ENCODE assay signal across 13 cellular contexts in genomic region chr3:146470424-146470990, GRCh38. TPM values are rescaled to one million over a fixed set of nuclear protein-coding genes. Genes with fewer than 3 reads are reported as not detected.
DNase-seq lines count a peak whose midpoint lies in the region; ATAC-seq and TF ChIP-seq lines count a peak whose summit lies in the region.
"Had no signal": no experiment of that assay in that cellular context is flagged by ENCODE, and none has a peak within 500 bp of the region (broad histone marks: within the 10 kb centered on the region; RNA-seq: fewer than 3 reads in every experiment).

No MANE protein-coding gene starts in this region.

- no peaks in the 10 kb centered on the region for H3K9me3 ChIP-seq in body of pancreas
- no peaks in the 10 kb centered on the region for H3K9me3 ChIP-seq in psoas muscle
- H3K9me3 ChIP-seq: ascending aorta, mucosa of descending colon had no signal

- intact Hi-C loops in body of pancreas (cut with DNase I) (no loop called here), psoas muscle (cut with DNase I) (no loop called here)

- H3K4me3 Mint-ChIP-seq in activated naive CD4-positive, alpha-beta T cell treated with anti-CD3 and anti-CD28 coated beads, Interleukin-2, amount 10 ng/mL, durations not matched to agents 7 days and 5 days: peak overlapping the region; percentile 43
- peak overlapping the region; percentile 77 to 87 for H3K4me3 Mint-ChIP-seq in stimulated activated naive CD8-positive, alpha-beta T cell treated with anti-CD3 and anti-CD28 coated beads, Interleukin-15, amount 100 ng/mL, for 72 hours

- H3K27ac ChIP-seq in body of pancreas (peak overlapping the region; percentile 95 to 98 (median 96)), psoas muscle (no peak overlapping the region)

- H3K36me3 ChIP-seq in body of pancreas (replicated peaks in 1 of 2; ENCODE audit: insufficient read depth in 1 of 2, low read depth in 2 of 2) (no peaks in the 10 kb centered on the region), psoas muscle (ENCODE audit: insufficient read depth in 1 of 2, low read depth in 1 of 2) (no peaks in the 10 kb centered on the region)
- H3K36me3 ChIP-seq: ascending aorta had no signal

- H3K27ac Mint-ChIP-seq in activated naive CD4-positive, alpha-beta T cell treated with anti-CD3 and anti-CD28 coated beads, Interleukin-2, amount 10 ng/mL, durations not matched to agents 7 days and 5 days: peak overlapping the region; percentile 67
- no peak overlapping the region for H3K27ac Mint-ChIP-seq in stimulated activated naive CD8-positive, alpha-beta T cell treated with anti-CD3 and anti-CD28 coated beads, Interleukin-15, amount 100 ng/mL, for 72 hours

- WGBS in body of pancreas, 2 donors: 86 to 88% methylated on average over 9 of the region's 9 CpGs
- 83 to 87% (median 84%) methylated on average over 9 of the region's 9 CpGs for WGBS in psoas muscle, 3 donors

- no peak for DNase-seq in activated naive CD4-positive, alpha-beta T cell treated with anti-CD3 and anti-CD28 coated beads, Interleukin-2, amount 10 ng/mL, durations not matched to agents 7 days and 5 days
- DNase-seq in activated naive CD4-positive, alpha-beta T cell (lab: John Stamatoyannopoulos, UW): no peak
- DNase-seq in NCI-H2029 (lab: John Stamatoyannopoulos, UW): peak; percentile 78
- DNase-seq in body of pancreas: no peak
- no peak for DNase-seq in stimulated activated naive CD8-positive, alpha-beta T cell treated with anti-CD3 and anti-CD28 coated beads, Interleukin-15, amount 100 ng/mL, for 72 hours
- no peak for DNase-seq in psoas muscle
- DNase-seq in NK-92 treated with Interleukin-12 subunit alpha and Interleukin-12 subunit beta, amount 100 ng/mL, for 24 hours (lab: John Stamatoyannopoulos, UW): no peak
- DNase-seq in SIG-M5 treated with dmso at 0.1 percent for 504 hours (lab: John Stamatoyannopoulos, UW; ENCODE audit: unreplicated experiment): no peak
- DNase-seq: C1 segment of cervical spinal cord; NCI-H187 treated with DMSO at 0.1 percent for 48 hours; stimulated activated naive CD4-positive, alpha-beta T cell treated with Interleukin-2 at 50 U/mL for 16 hours had no signal

- H3K27me3 ChIP-seq in body of pancreas (no peaks in the 10 kb centered on the region), psoas muscle (ENCODE audit: insufficient read depth in 3 of 3, low read length in 2 of 3) (no peaks in the 10 kb centered on the region)
- H3K27me3 ChIP-seq: ascending aorta had no signal

- H3K4me3 ChIP-seq in body of pancreas (no peak overlapping the region), psoas muscle (no peak overlapping the region)
- H3K4me3 ChIP-seq: mucosa of descending colon had no signal

- CTCF ChIA-PET in activated naive CD4-positive, alpha-beta T cell treated with anti-CD3 and anti-CD28 coated beads, Interleukin-2, amount 10 ng/mL, durations not matched to agents 7 days and 5 days (lab: Charles Lee): no interaction called here

- no peak for ATAC-seq in body of pancreas
- ATAC-seq in stimulated activated naive CD8-positive, alpha-beta T cell treated with anti-CD3 and anti-CD28 coated beads, Interleukin-15, amount 100 ng/mL, for 72 hours: no peak
- no peak for ATAC-seq in psoas muscle

- H3K4me1 Mint-ChIP-seq in activated naive CD4-positive, alpha-beta T cell treated with anti-CD3 and anti-CD28 coated beads, Interleukin-2, amount 10 ng/mL, durations not matched to agents 7 days and 5 days: peaks cover 14% of the 10 kb centered on the region
- H3K4me1 Mint-ChIP-seq in stimulated activated naive CD8-positive, alpha-beta T cell treated with anti-CD3 and anti-CD28 coated beads, Interleukin-15, amount 100 ng/mL, for 72 hours: peaks cover 19% of the 10 kb centered on the region

- TF ChIP-seq CTCF in body of pancreas (IDR thresholded peaks at IDR 0.05) (no peak), psoas muscle (IDR thresholded peaks at IDR 0.05) (no peak)

- no peak for TF ChIP-seq POLR2A in body of pancreas (IDR thresholded peaks at IDR 0.05)

- H3K27me3 Mint-ChIP-seq in activated naive CD4-positive, alpha-beta T cell treated with anti-CD3 and anti-CD28 coated beads, Interleukin-2, amount 10 ng/mL, durations not matched to agents 7 days and 5 days: peaks cover 5% of the 10 kb centered on the region
- peaks cover 15% of the 10 kb centered on the region for H3K27me3 Mint-ChIP-seq in stimulated activated naive CD8-positive, alpha-beta T cell treated with anti-CD3 and anti-CD28 coated beads, Interleukin-15, amount 100 ng/mL, for 72 hours

- no peaks in the 10 kb centered on the region for H3K36me3 Mint-ChIP-seq in activated naive CD4-positive, alpha-beta T cell treated with anti-CD3 and anti-CD28 coated beads, Interleukin-2, amount 10 ng/mL, durations not matched to agents 7 days and 5 days

- H3K4me1 ChIP-seq in body of pancreas (peaks cover 23% of the 10 kb centered on the region), psoas muscle (no peaks in the 10 kb centered on the region)
- H3K4me1 ChIP-seq: ascending aorta had no signal

- H3K9me3 Mint-ChIP-seq in activated naive CD4-positive, alpha-beta T cell treated with anti-CD3 and anti-CD28 coated beads, Interleukin-2, amount 10 ng/mL, durations not matched to agents 7 days and 5 days: no peaks in the 10 kb centered on the region
- no peaks in the 10 kb centered on the region for H3K9me3 Mint-ChIP-seq in stimulated activated naive CD8-positive, alpha-beta T cell treated with anti-CD3 and anti-CD28 coated beads, Interleukin-15, amount 100 ng/mL, for 72 hours

RNA-seq across cellular contexts. Expression of gene PLSCR2, which starts 1.1 kb away (rescaled TPM):
- total RNA-seq in body of pancreas: not detected
- not detected for total RNA-seq in psoas muscle
- polyA plus RNA-seq in psoas muscle: not detected
- total RNA-seq: ascending aorta had no signal
